18 cellular contexts compared by ENCODE assay signal in the genomic region with DNA sequence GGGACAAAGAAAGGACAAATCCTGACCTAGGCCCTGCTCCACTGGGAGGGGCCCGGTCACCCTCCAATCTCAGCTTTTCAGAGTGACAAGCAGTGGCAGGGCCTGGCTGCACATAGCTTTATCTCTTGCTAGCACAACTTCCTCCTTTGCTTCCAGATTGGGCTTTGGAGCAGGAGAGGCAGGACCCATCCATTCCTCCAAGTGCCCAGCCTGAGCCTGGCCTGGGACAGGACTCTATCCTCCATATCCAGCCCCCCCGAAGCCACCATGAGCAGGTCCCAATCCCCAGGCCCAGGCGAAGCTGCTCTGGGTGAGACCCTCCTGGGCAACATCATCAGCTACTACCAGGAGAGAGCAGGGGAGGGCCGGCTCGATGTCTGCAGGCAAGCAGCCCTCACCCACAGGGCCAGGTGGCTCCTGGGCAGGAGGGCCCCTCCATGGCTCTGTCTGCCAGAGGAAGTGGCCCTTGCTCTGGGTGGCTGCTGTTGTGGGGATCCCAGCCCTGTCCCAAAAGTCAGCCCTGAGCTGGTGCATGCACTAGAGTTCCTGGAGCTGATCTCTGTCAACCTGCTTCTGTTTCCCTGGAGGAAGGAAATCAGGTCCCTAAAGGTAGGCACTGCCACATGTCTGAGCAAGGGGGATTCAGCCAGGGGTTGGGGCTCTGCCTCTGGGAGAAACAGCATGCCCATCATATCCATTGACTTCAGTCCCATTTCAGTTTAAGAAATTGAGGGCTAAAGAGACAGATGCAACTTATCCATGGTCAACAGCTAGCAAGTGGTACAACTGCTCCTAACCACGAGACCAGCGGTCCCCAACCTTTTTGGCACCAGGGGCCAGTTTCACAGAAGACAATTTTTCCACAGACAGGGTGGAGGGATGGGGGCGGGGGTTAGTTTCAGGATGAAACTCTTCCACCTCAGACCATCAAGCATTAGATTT. TPM values are rescaled to one million over a fixed set of nuclear protein-coding genes. Genes with fewer than 3 reads are reported as not detected.
DNase-seq lines count a peak whose midpoint lies in the region; ATAC-seq and TF ChIP-seq lines count a peak whose summit lies in the region.
"Had no signal": no experiment of that assay in that cellular context is flagged by ENCODE, and none has a peak within 500 bp of the region (broad histone marks: within the 10 kb centered on the region; RNA-seq: fewer than 3 reads in every experiment).

No MANE protein-coding gene starts in this region.

- no peaks in the 10 kb centered on the region for H3K27me3 ChIP-seq in right cardiac atrium (ENCODE audit: control insufficient read depth, insufficient read depth)
- no peaks in the 10 kb centered on the region for H3K27me3 ChIP-seq in left ventricle myocardium inferior (ENCODE audit: low read depth)
- H3K27me3 ChIP-seq in colonic mucosa: no peaks in the 10 kb centered on the region

- H3K27ac ChIP-seq in right cardiac atrium (ENCODE audit: low read length) (no peak overlapping the region), left ventricle myocardium inferior (replicated peaks) (no peak overlapping the region), colonic mucosa (no peak overlapping the region)
- H3K27ac ChIP-seq: SJCRH30 had no signal

- H3K36me3 Mint-ChIP-seq in activated T-helper 17 cell treated with anti-CD3 and anti-CD28 coated beads, Interleukin-2, amount 50 U/mL, for 72 hours (ENCODE audit: low read depth): no peaks in the 10 kb centered on the region

- H3K36me3 ChIP-seq in left ventricle myocardium inferior: no peaks in the 10 kb centered on the region
- no peaks in the 10 kb centered on the region for H3K36me3 ChIP-seq in colonic mucosa
- H3K36me3 ChIP-seq: SJCRH30 had no signal

- no peaks in the 10 kb centered on the region for H3K27me3 Mint-ChIP-seq in activated T-helper 17 cell treated with anti-CD3 and anti-CD28 coated beads, Interleukin-2, amount 50 U/mL, for 72 hours

- in situ Hi-C loops in G401 (cut with HindIII; ENCODE audit: low sequenced_read_pairs): no loop called here

- H3K4me3 Mint-ChIP-seq in activated T-helper 17 cell treated with anti-CD3 and anti-CD28 coated beads, Interleukin-2, amount 50 U/mL, for 72 hours: no peak overlapping the region

- ATAC-seq in right cardiac atrium (peak; percentile 17 to 41), GM21529 (IDR thresholded peaks at IDR 0.05; ENCODE audit: unreplicated experiment) (no peak)
- no peak for ATAC-seq in activated T-helper 17 cell treated with anti-CD3 and anti-CD28 coated beads, Interleukin-2, amount 50 U/mL, for 72 hours (replicated peaks)
- ATAC-seq: HCT116 had no signal

- H3K9me3 ChIP-seq in right cardiac atrium (ENCODE audit: control insufficient read depth, low read length): no peaks in the 10 kb centered on the region
- peaks cover 4% of the 10 kb centered on the region for H3K9me3 ChIP-seq in left ventricle myocardium inferior (replicated peaks)
- H3K9me3 ChIP-seq in colonic mucosa: no peaks in the 10 kb centered on the region
- H3K9me3 ChIP-seq: SJCRH30 had no signal

- H3K9ac ChIP-seq in colonic mucosa (ENCODE audit: low read depth in 2 of 2, low read length in 2 of 2): no peak overlapping the region

- no peaks in the 10 kb centered on the region for H3K9me3 Mint-ChIP-seq in activated T-helper 17 cell treated with anti-CD3 and anti-CD28 coated beads, Interleukin-2, amount 50 U/mL, for 72 hours
- H3K9me3 Mint-ChIP-seq: activated T-helper 2 cell treated with anti-CD3 and anti-CD28 coated beads, Interferon-gamma antibody, Interleukin-2, Interleukin-4, amounts not matched to agents 10 μg/mL and 5 μg/mL and 100 μg/mL, durations not matched to agents 14 hours and 24 hours and 36 hours had no signal

- DNase-seq in right cardiac atrium (no peak), left ventricle myocardium inferior (no peak), mesenteric fat pad (ENCODE audit: low spot score) (peak; percentile 85), G401 (ENCODE audit: low spot score) (no peak), colonic mucosa (no peak)
- DNase-seq in stimulated activated CD4-positive, alpha-beta T cell treated with anti-CD3 and anti-CD28 coated beads, Interleukin-4, amount 100 ng/mL, for 1 hour: no peak
- DNase-seq: amygdala; DMS153; foreskin fibroblast; NCI-H1930; NCI-H446 treated with DMSO at 0.1 percent for 48 hours; SJCRH30; stimulated activated CD4-positive, alpha-beta T cell treated with anti-CD3 and anti-CD28 coated beads, Interleukin-15, amount 100 ng/mL, for 24 hours; T-helper 9 cell had no signal

- H3K4me1 ChIP-seq in right cardiac atrium (ENCODE audit: control insufficient read depth, insufficient read depth, low read length): peaks cover 9% of the 10 kb centered on the region
- H3K4me1 ChIP-seq in left ventricle myocardium inferior: peaks cover 17% of the 10 kb centered on the region
- H3K4me1 ChIP-seq in colonic mucosa: no peaks in the 10 kb centered on the region

- H3K4me3 ChIP-seq in right cardiac atrium (ENCODE audit: low read length): no peak overlapping the region
- no peak overlapping the region for H3K4me3 ChIP-seq in left ventricle myocardium inferior
- H3K4me3 ChIP-seq in colonic mucosa: no peak overlapping the region
- H3K4me3 ChIP-seq: SJCRH30 had no signal

- H3K4me1 Mint-ChIP-seq in activated T-helper 17 cell treated with anti-CD3 and anti-CD28 coated beads, Interleukin-2, amount 50 U/mL, for 72 hours: no peaks in the 10 kb centered on the region

- H3K27ac Mint-ChIP-seq in activated T-helper 17 cell treated with anti-CD3 and anti-CD28 coated beads, Interleukin-2, amount 50 U/mL, for 72 hours: peak overlapping the region; percentile 8
- H3K27ac Mint-ChIP-seq: activated T-helper 2 cell treated with anti-CD3 and anti-CD28 coated beads, Interferon-gamma antibody, Interleukin-2, Interleukin-4, amounts not matched to agents 10 μg/mL and 5 μg/mL and 100 μg/mL, durations not matched to agents 14 hours and 24 hours and 36 hours had no signal

- 72% methylated on average over 8 of the region's 8 CpGs for WGBS in right cardiac atrium

- intact Hi-C loops in right cardiac atrium (cut with DNase I): no loop called here
- intact Hi-C loops in left ventricle myocardium inferior (cut with micrococcal nuclease): no loop called here
- intact Hi-C loops in colonic mucosa (cut with DNase I): no loop called here

- TF ChIP-seq CTCF in left ventricle myocardium inferior (IDR thresholded peaks at IDR 0.05; ENCODE audit: borderline replicate concordance) (no peak), colonic mucosa (IDR thresholded peaks at IDR 0.05) (no peak)

RNA-seq across cellular contexts. Expression of a gene that starts 58.9 kb away (rescaled TPM):
- total RNA-seq in right cardiac atrium (10 to 100 TPM; 23.6 to 25.6 (median 24.8) TPM), left ventricle myocardium inferior (18.6 TPM), mesenteric fat pad (58.3 TPM), colonic mucosa (10 to 100 TPM; 11.9 to 17.0 TPM)
- 18.2 TPM for polyA plus RNA-seq in right cardiac atrium
- 1 to 10 TPM; 5.7 to 6.6 TPM for total RNA-seq in activated T-helper 17 cell treated with anti-CD3 and anti-CD28 coated beads, Interleukin-2, amount 50 U/mL, for 72 hours
- total RNA-seq in G401 (2014; rRNA removed; shearing (Covaris generic)): 10.3 and 15.8 TPM in 2 replicates

Comparison
In these comparisons a context has a peak if more than half of its experiments do, and no peak if none do; other contexts are left out.
1. ATAC-seq: peak in right cardiac atrium (2 of 2); none in activated T-helper 17 cell treated with anti-CD3 and anti-CD28 coated beads, Interleukin-2, amount 50 U/mL, for 72 hours (single experiment) and GM21529 (single experiment).